Comparison of ENCODE assay signal across 23 cellular contexts in genomic region chr13:22024381-22024994, GRCh38.
"Had no signal": no experiment of that assay in that cellular context is flagged by ENCODE, and none has a peak within 500 bp of the region (broad histone marks: within the 10 kb centered on the region; RNA-seq: fewer than 3 reads in every experiment).

No MANE protein-coding gene starts in this region.

- H3K9me3 Mint-ChIP-seq: dendritic cell treated with granulocyte-macrophage colony-stimulating factor and Interleukin-4, amounts not matched to agents 40 ng/mL and 50 ng/mL, for 4 days; effector memory CD8-positive, alpha-beta T cell; immature natural killer cell; memory B cell; mesothelial cell of epicardium; natural killer cell; neural progenitor cell; type B pancreatic cell had no signal

- H3K4me1 ChIP-seq: esophagus squamous epithelium, left ventricle myocardium inferior, lower lobe of right lung, neural progenitor cell, right atrium auricular region, sigmoid colon, suprapubic skin, thyroid gland had no signal

- H3K27ac ChIP-seq: epithelial cell of prostate, esophagus squamous epithelium, left ventricle myocardium inferior, lower lobe of right lung, neural progenitor cell, ovary, right atrium auricular region, sigmoid colon, skin epidermis, suprapubic skin, thyroid gland had no signal

- DNase-seq: effector memory CD8-positive, alpha-beta T cell; esophagus squamous epithelium; foreskin fibroblast; immature natural killer cell; left cardiac atrium; left ventricle myocardium inferior; lower lobe of right lung; natural killer cell; nucleus accumbens; ovary; sigmoid colon; stimulated activated CD4-positive, alpha-beta T cell treated with anti-CD3 and anti-CD28 coated beads, Interleukin-12 subunit alpha, Interleukin-12 subunit beta, amount 100 ng/mL, for 4 hours; stimulated activated naive CD8-positive, alpha-beta T cell treated with anti-CD3 and anti-CD28 coated beads, Interleukin-15, Interleukin-2, amounts not matched to agents 100 U/mL and 50 U/mL, for 24 hours; thyroid gland had no signal

- H3K27ac Mint-ChIP-seq: dendritic cell treated with granulocyte-macrophage colony-stimulating factor and Interleukin-4, amounts not matched to agents 40 ng/mL and 50 ng/mL, for 4 days; immature natural killer cell; memory B cell; mesothelial cell of epicardium; natural killer cell; neural progenitor cell; type B pancreatic cell had no signal

- H3K9me3 ChIP-seq: esophagus squamous epithelium, left ventricle myocardium inferior, lower lobe of right lung, ovary, right atrium auricular region, sigmoid colon, suprapubic skin, thyroid gland had no signal

- H3K36me3 Mint-ChIP-seq: immature natural killer cell, memory B cell, mesothelial cell of epicardium, natural killer cell, neural progenitor cell, type B pancreatic cell had no signal

- H3K4me1 Mint-ChIP-seq: immature natural killer cell, memory B cell, mesothelial cell of epicardium, natural killer cell, neural progenitor cell had no signal

- H3K4me3 Mint-ChIP-seq: dendritic cell treated with granulocyte-macrophage colony-stimulating factor and Interleukin-4, amounts not matched to agents 40 ng/mL and 50 ng/mL, for 4 days; effector memory CD8-positive, alpha-beta T cell; immature natural killer cell; memory B cell; mesothelial cell of epicardium; natural killer cell; neural progenitor cell; type B pancreatic cell had no signal

- H3K36me3 ChIP-seq: esophagus squamous epithelium, left ventricle myocardium inferior, lower lobe of right lung, neural progenitor cell, ovary, right atrium auricular region, sigmoid colon, suprapubic skin, thyroid gland had no signal

- ATAC-seq: effector memory CD8-positive, alpha-beta T cell; left cardiac atrium; lower lobe of right lung; natural killer cell; stimulated activated naive CD8-positive, alpha-beta T cell treated with anti-CD3 and anti-CD28 coated beads, Interleukin-15, Interleukin-2, amounts not matched to agents 100 U/mL and 50 U/mL, for 24 hours had no signal

- H3K27me3 ChIP-seq: esophagus squamous epithelium, neural progenitor cell, ovary, right atrium auricular region, sigmoid colon, suprapubic skin, thyroid gland had no signal

- H3K4me3 ChIP-seq: esophagus squamous epithelium, left ventricle myocardium inferior, lower lobe of right lung, neural progenitor cell, ovary, right atrium auricular region, sigmoid colon, skin epidermis, suprapubic skin, thyroid gland had no signal

- H3K27me3 Mint-ChIP-seq: memory B cell, type B pancreatic cell had no signal
